20 cellular contexts compared by ENCODE assay signal in the genomic region with DNA sequence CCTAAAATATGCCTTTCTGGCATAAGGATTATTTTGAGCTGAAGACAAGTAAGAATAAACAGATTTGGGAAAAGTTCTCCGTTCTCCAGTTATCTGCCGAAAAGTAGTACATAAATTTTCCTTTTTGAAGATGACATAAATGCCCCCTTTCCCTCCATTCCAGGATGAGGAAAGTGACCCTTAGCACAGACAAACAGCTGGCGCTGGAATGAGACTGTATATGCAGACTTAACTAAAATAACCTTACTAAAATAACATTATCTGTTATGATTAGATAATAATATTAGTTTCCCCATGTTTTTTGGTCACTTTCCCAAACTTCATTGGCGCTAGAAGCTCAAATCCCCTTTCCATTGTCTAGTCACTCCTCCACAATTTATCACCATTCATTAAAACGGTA. TPM values are rescaled to one million over a fixed set of nuclear protein-coding genes. Genes with fewer than 3 reads are reported as not detected.
DNase-seq lines count a peak whose midpoint lies in the region; ATAC-seq and TF ChIP-seq lines count a peak whose summit lies in the region.
"Had no signal": no experiment of that assay in that cellular context is flagged by ENCODE, and none has a peak within 500 bp of the region (broad histone marks: within the 10 kb centered on the region; RNA-seq: fewer than 3 reads in every experiment).

No MANE protein-coding gene starts in this region.

- H3K9me3 ChIP-seq in PC-3 (ENCODE audit: low read length) (no peaks in the 10 kb centered on the region), mesenchymal stem cell (ENCODE audit: control insufficient read depth, low read length) (no peaks in the 10 kb centered on the region), thyroid gland (no peaks in the 10 kb centered on the region)
- H3K9me3 ChIP-seq: BLaER1, gastrocnemius medialis, ovary, Peyer's patch, suprapubic skin had no signal

- POLR2A ChIA-PET in PC-3 (lab: Charles Lee; ENCODE audit: unreplicated experiment) = no interaction called here

- peak overlapping the region; percentile 90 for H2AK5ac ChIP-seq in mesenchymal stem cell (ENCODE audit: low read length, severe bottlenecking)

- H3K23ac ChIP-seq in mesenchymal stem cell (ENCODE audit: low read length in 2 of 2) = no peak overlapping the region

- intact Hi-C loops in PC-3 (cut with micrococcal nuclease) = no loop called here
- intact Hi-C loops in dendritic cell treated with granulocyte-macrophage colony-stimulating factor and Interleukin-4, amounts not matched to agents 40 ng/mL and 50 ng/mL, for 4 days (cut with micrococcal nuclease) = no loop called here
- intact Hi-C loops in thyroid gland (cut with DNase I) = no loop called here

- CTCF ChIA-PET in PC-3 (lab: Charles Lee) = interaction anchor here (0.5 kb wide), 1 partner anchor 95 kb away, joined by 4 read pairs; no protein-coding TSS in a partner anchor

- no peak for TF ChIP-seq POLR2A in thyroid gland (IDR thresholded peaks at IDR 0.05)

- H3K9me2 ChIP-seq in PC-3 (replicated peaks; ENCODE audit: low read length) = no peaks in the 10 kb centered on the region

- peaks cover 71% of the 10 kb centered on the region for H3K4me1 Mint-ChIP-seq in dendritic cell treated with granulocyte-macrophage colony-stimulating factor and Interleukin-4, amounts not matched to agents 40 ng/mL and 50 ng/mL, for 4 days (ENCODE audit: low read depth)

- H3K4me1 ChIP-seq in PC-3 (ENCODE audit: insufficient read depth, low read length) = peaks cover 78% of the 10 kb centered on the region
- peaks cover 2% of the 10 kb centered on the region for H3K4me1 ChIP-seq in mesenchymal stem cell (ENCODE audit: control insufficient read depth, insufficient read depth, low read depth, low read length)
- peaks cover 52 to 53% of the 10 kb centered on the region in 2 donors for H3K4me1 ChIP-seq in thyroid gland
- H3K4me1 ChIP-seq: BLaER1 had no signal

- H3K27me3 Mint-ChIP-seq in dendritic cell treated with granulocyte-macrophage colony-stimulating factor and Interleukin-4, amounts not matched to agents 40 ng/mL and 50 ng/mL, for 4 days = no peaks in the 10 kb centered on the region

- no peak overlapping the region for H2BK12ac ChIP-seq in mesenchymal stem cell (ENCODE audit: low read length in 2 of 2)

- H3K79me1 ChIP-seq in mesenchymal stem cell (replicated peaks; ENCODE audit: low read length, poor library complexity, severe bottlenecking) = no peaks in the 10 kb centered on the region

- no peaks in the 10 kb centered on the region for H3K36me3 ChIP-seq in PC-3 (ENCODE audit: low read depth, low read length)
- H3K36me3 ChIP-seq in mesenchymal stem cell (ENCODE audit: control insufficient read depth in 1 of 2, insufficient read depth in 2 of 2, low read depth in 1 of 2, low read length in 2 of 2) = no peaks in the 10 kb centered on the region
- H3K36me3 ChIP-seq in thyroid gland = no peaks in the 10 kb centered on the region
- H3K36me3 ChIP-seq: BLaER1, gastrocnemius medialis, ovary, Peyer's patch, suprapubic skin had no signal

- peak overlapping the region; percentile 74 for H3K27ac ChIP-seq in PC-3 (ENCODE audit: low read length)
- H3K27ac ChIP-seq in mesenchymal stem cell (ENCODE audit: low read length, poor library complexity, severe bottlenecking) = peak overlapping the region; percentile 95
- peak overlapping the region; percentile 69 to 85 (median 69) for H3K27ac ChIP-seq in thyroid gland
- H3K27ac ChIP-seq: BLaER1, skin epidermis, suprapubic skin had no signal

- no peak for TF ChIP-seq CTCF in PC-3 (conservative IDR thresholded peaks at IDR 0.05; ENCODE audit: low read depth, low read length)
- no peak for TF ChIP-seq CTCF in thyroid gland (IDR thresholded peaks at IDR 0.05)

- H3K27ac Mint-ChIP-seq in dendritic cell treated with granulocyte-macrophage colony-stimulating factor and Interleukin-4, amounts not matched to agents 40 ng/mL and 50 ng/mL, for 4 days = peak overlapping the region; percentile 82

- H4K91ac ChIP-seq in mesenchymal stem cell (ENCODE audit: low read length) = no peak overlapping the region

- DNase-seq in PC-3 (no peak), mesenchymal stem cell (no peak), thyroid gland (no peak), SK-N-DZ (ENCODE audit: low spot score) (no peak), NCI-H1092 treated with DMSO at 0.1 percent for 48 hours (lab: John Stamatoyannopoulos, UW) (no peak)
- DNase-seq: activated CD4-positive, alpha-beta T cell treated with anti-CD3 and anti-CD28 coated beads for 48 hours; activated effector memory CD4-positive, alpha-beta T cell treated with Interleukin-2 at 50 U/mL for 16 hours; caudate nucleus; gastrocnemius medialis; GDM1; KBM-7; ovary; Peyer's patch; stimulated activated CD8-positive, alpha-beta memory T cell treated with anti-CD3 and anti-CD28 coated beads, Interleukin-4, amount 100 ng/mL, for 48 hours had no signal

- WGBS in mesenchymal stem cell = 63% methylated on average over 4 of the region's 5 CpGs
- 87 to 90% methylated on average over 5 of the region's 5 CpGs for WGBS in thyroid gland, 2 donors

- H3K4me3 Mint-ChIP-seq in dendritic cell treated with granulocyte-macrophage colony-stimulating factor and Interleukin-4, amounts not matched to agents 40 ng/mL and 50 ng/mL, for 4 days = no peak overlapping the region

- peak overlapping the region; percentile 84 for H2BK5ac ChIP-seq in mesenchymal stem cell (ENCODE audit: low read depth, low read length, poor library complexity, severe bottlenecking)

- H3K36me3 Mint-ChIP-seq in dendritic cell treated with granulocyte-macrophage colony-stimulating factor and Interleukin-4, amounts not matched to agents 40 ng/mL and 50 ng/mL, for 4 days (ENCODE audit: low read depth) = peaks cover 6% of the 10 kb centered on the region

- no peak overlapping the region for H3K14ac ChIP-seq in mesenchymal stem cell (ENCODE audit: low read length in 2 of 2)

- H3K4me3 ChIP-seq in PC-3 (ENCODE audit: low read length) = peak overlapping the region; percentile 10
- H3K4me3 ChIP-seq in mesenchymal stem cell (ENCODE audit: insufficient read depth in 1 of 2, low read depth in 1 of 2, low read length in 2 of 2) = peak overlapping the region in 1 of 2 experiments; percentile 38
- H3K4me3 ChIP-seq in thyroid gland (replicated peaks in 1 of 3) = no peak overlapping the region
- H3K4me3 ChIP-seq: BLaER1, GM12878, ovary, Peyer's patch, skin epidermis, suprapubic skin had no signal

- H3K4ac ChIP-seq in mesenchymal stem cell (ENCODE audit: low read depth in 1 of 2, low read length in 2 of 2) = no peak overlapping the region

- H3K9ac ChIP-seq in PC-3 (ENCODE audit: low read length) (no peak overlapping the region; the same call in 1 of the 2 replicates), mesenchymal stem cell (ENCODE audit: low read length) (peak overlapping the region; percentile 70)
- H3K9ac ChIP-seq: BLaER1 had no signal

- H2BK120ac ChIP-seq in mesenchymal stem cell (ENCODE audit: low read depth, low read length) = no peak overlapping the region

- no peak overlapping the region for H3K18ac ChIP-seq in mesenchymal stem cell (ENCODE audit: low read depth in 1 of 2, low read length in 2 of 2)

- H3K79me2 ChIP-seq in PC-3 (ENCODE audit: low read length) = peaks cover 84% of the 10 kb centered on the region

- no peak overlapping the region for H2BK15ac ChIP-seq in mesenchymal stem cell (ENCODE audit: low read depth, poor library complexity, severe bottlenecking)

- H2AFZ ChIP-seq in PC-3 (ENCODE audit: low read length) (no peak overlapping the region), mesenchymal stem cell (ENCODE audit: low read depth, low read length) (no peak overlapping the region)

- ATAC-seq in PC-3 (no peak), HG03342 (IDR thresholded peaks at IDR 0.05; ENCODE audit: unreplicated experiment) (no peak)
- ATAC-seq: GM12878 had no signal

- H4K8ac ChIP-seq in mesenchymal stem cell (ENCODE audit: low read length) = no peak overlapping the region

- peaks cover 7% of the 10 kb centered on the region for H3F3A ChIP-seq in PC-3 (ENCODE audit: low read length, unreplicated experiment)

- H3K9me3 Mint-ChIP-seq in dendritic cell treated with granulocyte-macrophage colony-stimulating factor and Interleukin-4, amounts not matched to agents 40 ng/mL and 50 ng/mL, for 4 days = no peaks in the 10 kb centered on the region

- H3K27me3 ChIP-seq in PC-3 (ENCODE audit: low read length) (no peaks in the 10 kb centered on the region), mesenchymal stem cell (ENCODE audit: control insufficient read depth in 1 of 2, insufficient read depth in 1 of 2, low read length in 2 of 2) (no peaks in the 10 kb centered on the region), thyroid gland (no peaks in the 10 kb centered on the region)
- H3K27me3 ChIP-seq: BLaER1, gastrocnemius medialis, ovary, Peyer's patch, suprapubic skin had no signal

- no peaks in the 10 kb centered on the region for H4K20me1 ChIP-seq in PC-3 (ENCODE audit: low read length)
- H4K20me1 ChIP-seq: BLaER1 had no signal

- H3K4me2 ChIP-seq in PC-3 (ENCODE audit: low read length) (peak overlapping the region; percentile 63), mesenchymal stem cell (ENCODE audit: low read length, poor library complexity, severe bottlenecking) (peak overlapping the region; percentile 21)
- H3K4me2 ChIP-seq: BLaER1 had no signal

- BruUV-seq in PC-3 (replicated peaks; lab: Mats Ljungman, UMichigan) = no TSS peak

RNA-seq across cellular contexts. Expression of a gene that starts 21.5 kb away (rescaled TPM):
- total RNA-seq in PC-3 (2014; rRNA removed) = 16.8 and 23.0 TPM in 2 replicates
- 55.8 TPM for polyA plus RNA-seq in mesenchymal stem cell (2013, experiment 1 of 2)
- polyA plus RNA-seq in mesenchymal stem cell (2013, experiment 2 of 2) = 55.6 TPM
- 10 to 100 TPM; 28.9 to 34.6 (median 29.9) TPM for total RNA-seq in thyroid gland
- polyA plus RNA-seq in SK-N-DZ (2014; cell fraction: cytosol; rRNA removed) = 0.03 and 1.3 TPM in 2 replicates
- not detected in 2 replicates for polyA plus RNA-seq in SK-N-DZ (2014; cell fraction: nucleus; rRNA removed)
